In genomic region chr9:37369671-37370070, GRCh38 we compare ENCODE assay signal across 17 cellular contexts. TPM values are rescaled to one million over a fixed set of nuclear protein-coding genes. Genes with fewer than 3 reads are reported as not detected.
DNase-seq lines count a peak whose midpoint lies in the region; ATAC-seq and TF ChIP-seq lines count a peak whose summit lies in the region.
"Had no signal": no experiment of that assay in that cellular context is flagged by ENCODE, and none has a peak within 500 bp of the region (broad histone marks: within the 10 kb centered on the region; RNA-seq: fewer than 3 reads in every experiment).

No MANE protein-coding gene starts in this region.

- no peak overlapping the region for H3K27ac ChIP-seq in endodermal cell (ENCODE audit: low read depth, low read length)
- H3K27ac ChIP-seq: C4-2B, left lung, neural progenitor cell had no signal

- no peak overlapping the region for H3K4me3 ChIP-seq in endodermal cell (ENCODE audit: low read length)
- H3K4me3 ChIP-seq: GM23338, left lung, neural progenitor cell, smooth muscle cell had no signal

- H3K27me3 ChIP-seq in endodermal cell (ENCODE audit: control insufficient read depth, insufficient read depth, low read length, poor library complexity, severe bottlenecking), result no peaks in the 10 kb centered on the region
- H3K27me3 ChIP-seq: left lung, neural progenitor cell had no signal

- H3K36me3 Mint-ChIP-seq in endodermal cell (ENCODE audit: low read depth) (no peaks in the 10 kb centered on the region), immature natural killer cell (no peaks in the 10 kb centered on the region)
- H3K36me3 Mint-ChIP-seq in activated T-cell treated with anti-CD3 and anti-CD28 coated beads, Interleukin-2, amount 50 U/mL, for 72 hours (ENCODE audit: insufficient read depth in 2 of 2), result no peaks in the 10 kb centered on the region
- H3K36me3 Mint-ChIP-seq: neural progenitor cell had no signal

- H3K9me3 Mint-ChIP-seq in endodermal cell (no peaks in the 10 kb centered on the region), immature natural killer cell (peaks cover 0 to 2% (median 0%) of the 10 kb centered on the region in 6 donors)
- no peaks in the 10 kb centered on the region for H3K9me3 Mint-ChIP-seq in activated T-cell treated with anti-CD3 and anti-CD28 coated beads, Interleukin-2, amount 50 U/mL, for 72 hours
- H3K9me3 Mint-ChIP-seq: GM23338 had no signal

- H3K27me3 Mint-ChIP-seq in endodermal cell (ENCODE audit: insufficient read depth) (no peaks in the 10 kb centered on the region), immature natural killer cell (ENCODE audit: low read depth in 3 of 3) (peaks cover 0 to 4% (median 2%) of the 10 kb centered on the region in 3 donors)
- no peaks in the 10 kb centered on the region for H3K27me3 Mint-ChIP-seq in activated T-cell treated with anti-CD3 and anti-CD28 coated beads, Interleukin-2, amount 50 U/mL, for 72 hours (ENCODE audit: low read depth)

- H3K27ac Mint-ChIP-seq in endodermal cell (no peak overlapping the region), immature natural killer cell (no peak overlapping the region)
- H3K27ac Mint-ChIP-seq in activated T-cell treated with anti-CD3 and anti-CD28 coated beads, Interleukin-2, amount 50 U/mL, for 72 hours, result no peak overlapping the region
- H3K27ac Mint-ChIP-seq: GM23338, neural progenitor cell had no signal

- no peaks in the 10 kb centered on the region for H3K9me3 ChIP-seq in endodermal cell (ENCODE audit: control insufficient read depth, low read length)
- H3K9me3 ChIP-seq: left lung had no signal

- H3K9ac ChIP-seq in endodermal cell (ENCODE audit: extremely low read depth, low read length, poor library complexity, severe bottlenecking), result no peak overlapping the region
- H3K9ac ChIP-seq: neural progenitor cell had no signal

- DNase-seq in GM20000 (ENCODE audit: low spot score) (peak; percentile 49), endodermal cell (peak; percentile 46), NCI-H2081 (lab: John Stamatoyannopoulos, UW) (no peak), immature natural killer cell (no peak), KG1 (lab: John Stamatoyannopoulos, UW) (no peak)
- no peak for DNase-seq in activated T-cell treated with anti-CD3 and anti-CD28 coated beads, Interleukin-2, amount 50 U/mL, for 72 hours
- DNase-seq: activated CD4-positive, CD25-positive, alpha-beta regulatory T cell; head of caudate nucleus; left lung; NCI-H446; SHP77 treated with DMSO at 0.1 percent for 48 hours had no signal

- no peak overlapping the region for H3K4me3 Mint-ChIP-seq in endodermal cell
- H3K4me3 Mint-ChIP-seq in immature natural killer cell, result no peak overlapping the region
- H3K4me3 Mint-ChIP-seq in activated T-cell treated with anti-CD3 and anti-CD28 coated beads, Interleukin-2, amount 50 U/mL, for 72 hours, result no peak overlapping the region
- H3K4me3 Mint-ChIP-seq: GM23338, neural progenitor cell had no signal

- H3K4me1 Mint-ChIP-seq in endodermal cell (no peaks in the 10 kb centered on the region), immature natural killer cell (peaks cover 0 to 4% of the 10 kb centered on the region in 2 donors)
- peaks cover 15% of the 10 kb centered on the region for H3K4me1 Mint-ChIP-seq in activated T-cell treated with anti-CD3 and anti-CD28 coated beads, Interleukin-2, amount 50 U/mL, for 72 hours (ENCODE audit: low read depth)

- WGBS in endodermal cell (ENCODE audit: insufficient coverage in 1 of 2, insufficient read length in 1 of 2), 2 experiments, result 93 to 98% methylated on average over 4 to 5 of the region's 5 CpGs

- ATAC-seq in GM18498 (IDR thresholded peaks at IDR 0.05; ENCODE audit: unreplicated experiment), result peak; percentile 37
- ATAC-seq in HG03139 (IDR thresholded peaks at IDR 0.05; ENCODE audit: unreplicated experiment), result peak; percentile 34
- no peak for ATAC-seq in activated T-cell treated with anti-CD3 and anti-CD28 coated beads, Interleukin-2, amount 50 U/mL, for 72 hours (replicated peaks in 1 of 2)
- ATAC-seq: GM23338, left lung had no signal

- H3K36me3 ChIP-seq in endodermal cell (ENCODE audit: control insufficient read depth, insufficient read depth, low read length), result no peaks in the 10 kb centered on the region
- H3K36me3 ChIP-seq: left lung, neural progenitor cell had no signal

- no peaks in the 10 kb centered on the region for H3K4me1 ChIP-seq in endodermal cell (ENCODE audit: control insufficient read depth, insufficient read depth, low read length)

- TF ChIP-seq CTCF in GM20000 (IDR thresholded peaks at IDR 0.05; ENCODE audit: extremely low read depth, missing control alignments), result no peak
- no peak for TF ChIP-seq CTCF in endodermal cell (conservative IDR thresholded peaks at IDR 0.05)

RNA-seq across cellular contexts. Expression of gene GRHPR, which starts 52.8 kb away (rescaled TPM):
- 100 to 1,000 TPM; 105 to 128 TPM for total RNA-seq in endodermal cell
- polyA plus RNA-seq in endodermal cell (2013, experiment 1 of 2), result 105 TPM
- polyA plus RNA-seq in endodermal cell (2013, experiment 2 of 2), result 92.7 TPM
- polyA plus RNA-seq in immature natural killer cell, result 100 to 1,000 TPM in 1 of 3 donors, 10 to 100 TPM in 2; 78.3 to 141 (median 84.9) TPM
- 10 to 100 TPM; 70.2 to 94.2 TPM for total RNA-seq in activated T-cell treated with anti-CD3 and anti-CD28 coated beads, Interleukin-2, amount 50 U/mL, for 72 hours

Comparison
In these comparisons a context has a peak if more than half of its experiments do, and no peak if none do; other contexts are left out.
1. ATAC-seq: peak in GM18498 (single experiment) and HG03139 (single experiment); none in activated T-cell treated with anti-CD3 and anti-CD28 coated beads, Interleukin-2, amount 50 U/mL, for 72 hours (0 of 2).
2. DNase-seq: peak in GM20000 (single experiment) and endodermal cell (single experiment); none in NCI-H2081 (0 of 2), immature natural killer cell (0 of 3), activated T-cell treated with anti-CD3 and anti-CD28 coated beads, Interleukin-2, amount 50 U/mL, for 72 hours (0 of 2) and KG1 (single experiment).